18 cellular contexts compared by ENCODE assay signal in the genomic region with DNA sequence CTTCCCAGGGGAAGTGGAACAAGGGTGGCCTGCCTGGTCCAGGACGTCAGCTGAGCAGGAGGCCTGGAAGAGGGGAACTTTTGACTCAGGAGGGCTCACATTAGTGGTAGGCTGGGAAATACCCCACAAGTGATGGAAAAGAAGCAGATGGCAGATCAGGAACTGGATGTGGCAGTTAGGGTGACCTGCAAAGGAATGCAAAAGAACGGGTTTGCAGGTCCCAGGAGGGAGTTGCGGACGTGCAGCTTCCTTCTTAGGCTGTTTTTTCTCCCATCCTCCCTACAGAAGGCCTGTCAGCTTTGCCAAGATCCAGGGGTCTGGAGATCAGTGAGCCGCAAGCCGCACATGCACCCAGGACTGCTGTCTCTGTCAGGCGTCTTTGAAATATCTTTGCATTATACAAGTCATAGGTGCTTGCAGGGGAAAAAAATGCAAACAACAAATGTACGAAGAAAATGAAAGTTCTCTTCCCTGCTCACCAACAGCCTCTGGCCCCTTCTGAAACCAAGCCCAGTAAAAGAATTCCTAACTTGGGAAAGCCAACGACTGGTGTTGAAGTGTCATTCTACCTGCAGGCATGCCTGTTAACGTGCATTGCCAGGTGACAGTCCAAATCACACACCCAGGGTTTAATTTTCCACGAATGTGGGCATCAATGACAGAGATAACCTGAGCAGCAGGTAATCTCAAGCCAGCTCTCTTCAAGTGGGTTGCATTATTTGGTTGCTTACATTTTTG. TPM values are rescaled to one million over a fixed set of nuclear protein-coding genes. Genes with fewer than 3 reads are reported as not detected.
DNase-seq lines count a peak whose midpoint lies in the region; ATAC-seq and TF ChIP-seq lines count a peak whose summit lies in the region.
"Had no signal": no experiment of that assay in that cellular context is flagged by ENCODE, and none has a peak within 500 bp of the region (broad histone marks: within the 10 kb centered on the region; RNA-seq: fewer than 3 reads in every experiment).

No MANE protein-coding gene starts in this region.

- TF ChIP-seq CTCF in activated CD8-positive, alpha-beta T cell treated with anti-CD3 and anti-CD28 coated beads for 36 hours (IDR thresholded peaks at IDR 0.05) = no peak
- no peak for TF ChIP-seq CTCF in chondrocyte (IDR thresholded peaks at IDR 0.05)
- no peak for TF ChIP-seq CTCF in mesothelial cell of epicardium (IDR thresholded peaks at IDR 0.05; ENCODE audit: unreplicated experiment)

- POLR2A ChIA-PET in activated CD8-positive, alpha-beta T cell treated with anti-CD3 and anti-CD28 coated beads, Interleukin-2, amount 10 ng/mL, durations not matched to agents 7 days and 5 days (lab: Charles Lee) = no interaction called here
- POLR2A ChIA-PET in activated CD8-positive, alpha-beta T cell treated with anti-CD3 and anti-CD28 coated beads for 36 hours (lab: Charles Lee) = no interaction called here

- H3K9me3 Mint-ChIP-seq in activated CD8-positive, alpha-beta T cell treated with anti-CD3 and anti-CD28 coated beads, Interleukin-2, amount 10 ng/mL, durations not matched to agents 7 days and 5 days (ENCODE audit: insufficient read depth) = no peaks in the 10 kb centered on the region
- H3K9me3 Mint-ChIP-seq in activated CD8-positive, alpha-beta T cell treated with anti-CD3 and anti-CD28 coated beads for 36 hours = no peaks in the 10 kb centered on the region
- H3K9me3 Mint-ChIP-seq in chondrocyte (ENCODE audit: low read depth) (no peaks in the 10 kb centered on the region), mesothelial cell of epicardium (no peaks in the 10 kb centered on the region)
- H3K9me3 Mint-ChIP-seq: activated B cell treated with CpG ODN at 0.5 μM for 24 hours; endodermal cell; T-helper 2 cell treated with Interferon-gamma antibody and Interleukin-4, amounts not matched to agents 5 μg/mL and 100 μg/mL, for 36 hours had no signal

- intact Hi-C loops in activated CD8-positive, alpha-beta T cell treated with anti-CD3 and anti-CD28 coated beads for 36 hours (cut with micrococcal nuclease) = no loop called here

- H3K27ac Mint-ChIP-seq in activated CD8-positive, alpha-beta T cell treated with anti-CD3 and anti-CD28 coated beads, Interleukin-2, amount 10 ng/mL, durations not matched to agents 7 days and 5 days = no peak overlapping the region
- H3K27ac Mint-ChIP-seq in activated CD8-positive, alpha-beta T cell treated with anti-CD3 and anti-CD28 coated beads for 36 hours = no peak overlapping the region
- H3K27ac Mint-ChIP-seq in chondrocyte (ENCODE audit: unreplicated experiment) (no peak overlapping the region), mesothelial cell of epicardium (peak overlapping the region; percentile 95)
- H3K27ac Mint-ChIP-seq: activated B cell treated with CpG ODN at 0.5 μM for 24 hours; endodermal cell; T-helper 2 cell treated with Interferon-gamma antibody and Interleukin-4, amounts not matched to agents 5 μg/mL and 100 μg/mL, for 36 hours had no signal

- no peak overlapping the region for H3K4me3 Mint-ChIP-seq in activated CD8-positive, alpha-beta T cell treated with anti-CD3 and anti-CD28 coated beads, Interleukin-2, amount 10 ng/mL, durations not matched to agents 7 days and 5 days
- no peak overlapping the region for H3K4me3 Mint-ChIP-seq in activated CD8-positive, alpha-beta T cell treated with anti-CD3 and anti-CD28 coated beads for 36 hours
- H3K4me3 Mint-ChIP-seq in chondrocyte (ENCODE audit: unreplicated experiment) (no peak overlapping the region), mesothelial cell of epicardium (peak overlapping the region; percentile 14)
- H3K4me3 Mint-ChIP-seq: activated B cell treated with CpG ODN at 0.5 μM for 24 hours; endodermal cell; T-helper 2 cell treated with Interferon-gamma antibody and Interleukin-4, amounts not matched to agents 5 μg/mL and 100 μg/mL, for 36 hours had no signal

- CTCF ChIA-PET in activated CD8-positive, alpha-beta T cell treated with anti-CD3 and anti-CD28 coated beads, Interleukin-2, amount 10 ng/mL, durations not matched to agents 7 days and 5 days (lab: Charles Lee) = interaction anchor here (4.0 to 6.4 kb wide), 2 partner anchors 10 to 11 kb away, joined by 15 to 42 read pairs; no protein-coding TSS in a partner anchor
- CTCF ChIA-PET in activated CD8-positive, alpha-beta T cell treated with anti-CD3 and anti-CD28 coated beads for 36 hours (lab: Charles Lee) = interaction anchor here (2.3 to 3.2 kb wide), 2 partner anchors 10 kb away, joined by 12 to 36 read pairs; no protein-coding TSS in a partner anchor

- DNase-seq in activated CD8-positive, alpha-beta T cell treated with anti-CD3 and anti-CD28 coated beads, Interleukin-2, amount 10 ng/mL, durations not matched to agents 7 days and 5 days = no peak
- no peak for DNase-seq in activated CD8-positive, alpha-beta T cell treated with anti-CD3 and anti-CD28 coated beads for 36 hours
- DNase-seq in chondrocyte (ENCODE audit: low spot score) = peak; percentile 51
- DNase-seq in mesothelial cell of epicardium (ENCODE audit: low spot score in 2 of 2, unreplicated experiment in 2 of 2) = no peak
- peak; percentile 61 for DNase-seq in ureter (ENCODE audit: low spot score)
- DNase-seq in hippocampal formation (lab: John Stamatoyannopoulos, UW) = no peak
- DNase-seq in SIG-M5 treated with dmso at 0.1 percent for 504 hours (lab: John Stamatoyannopoulos, UW; ENCODE audit: unreplicated experiment) = no peak
- DNase-seq: activated B cell treated with CpG ODN at 0.5 μM for 24 hours; endodermal cell; foreskin fibroblast; GDM1; left ventricle myocardium inferior; NCI-H1436; NCI-H748 treated with DMSO at 0.1 percent for 48 hours; stimulated activated CD4-positive, alpha-beta T cell treated with anti-CD3 and anti-CD28 coated beads, Interleukin-2, amount 100 ng/mL, for 48 hours had no signal

- H3K4me1 Mint-ChIP-seq in activated CD8-positive, alpha-beta T cell treated with anti-CD3 and anti-CD28 coated beads, Interleukin-2, amount 10 ng/mL, durations not matched to agents 7 days and 5 days (ENCODE audit: low read depth) = no peaks in the 10 kb centered on the region
- H3K4me1 Mint-ChIP-seq in activated CD8-positive, alpha-beta T cell treated with anti-CD3 and anti-CD28 coated beads for 36 hours (ENCODE audit: low read depth) = no peaks in the 10 kb centered on the region
- H3K4me1 Mint-ChIP-seq in chondrocyte (ENCODE audit: low read depth) = peaks cover 10% of the 10 kb centered on the region
- peaks cover 58% of the 10 kb centered on the region for H3K4me1 Mint-ChIP-seq in mesothelial cell of epicardium
- H3K4me1 Mint-ChIP-seq: activated B cell treated with CpG ODN at 0.5 μM for 24 hours had no signal

- H3K27me3 Mint-ChIP-seq in activated CD8-positive, alpha-beta T cell treated with anti-CD3 and anti-CD28 coated beads, Interleukin-2, amount 10 ng/mL, durations not matched to agents 7 days and 5 days (ENCODE audit: low read depth) = peaks cover 2% of the 10 kb centered on the region
- peaks cover 1% of the 10 kb centered on the region for H3K27me3 Mint-ChIP-seq in activated CD8-positive, alpha-beta T cell treated with anti-CD3 and anti-CD28 coated beads for 36 hours
- H3K27me3 Mint-ChIP-seq in chondrocyte (ENCODE audit: low read depth) = no peaks in the 10 kb centered on the region
- H3K27me3 Mint-ChIP-seq in mesothelial cell of epicardium (ENCODE audit: low read depth) = no peaks in the 10 kb centered on the region
- H3K27me3 Mint-ChIP-seq: activated B cell treated with CpG ODN at 0.5 μM for 24 hours had no signal

- no peaks in the 10 kb centered on the region for H3K36me3 Mint-ChIP-seq in activated CD8-positive, alpha-beta T cell treated with anti-CD3 and anti-CD28 coated beads, Interleukin-2, amount 10 ng/mL, durations not matched to agents 7 days and 5 days (ENCODE audit: low read depth)
- H3K36me3 Mint-ChIP-seq in activated CD8-positive, alpha-beta T cell treated with anti-CD3 and anti-CD28 coated beads for 36 hours (ENCODE audit: low read depth) = no peaks in the 10 kb centered on the region
- no peaks in the 10 kb centered on the region for H3K36me3 Mint-ChIP-seq in chondrocyte (ENCODE audit: low read depth)
- H3K36me3 Mint-ChIP-seq in mesothelial cell of epicardium = no peaks in the 10 kb centered on the region

- ATAC-seq in activated CD8-positive, alpha-beta T cell treated with anti-CD3 and anti-CD28 coated beads, Interleukin-2, amount 10 ng/mL, durations not matched to agents 7 days and 5 days = peak; percentile 32
- no peak for ATAC-seq in activated CD8-positive, alpha-beta T cell treated with anti-CD3 and anti-CD28 coated beads for 36 hours
- no peak for ATAC-seq in GM18867 (IDR thresholded peaks at IDR 0.05; ENCODE audit: unreplicated experiment)
- ATAC-seq: sciatic nerve had no signal

RNA-seq across cellular contexts. Expression of a gene that starts 34.4 kb away (rescaled TPM):
- 10 to 100 TPM; 29.2 to 29.3 TPM for total RNA-seq in activated CD8-positive, alpha-beta T cell treated with anti-CD3 and anti-CD28 coated beads, Interleukin-2, amount 10 ng/mL, durations not matched to agents 7 days and 5 days
- total RNA-seq in activated CD8-positive, alpha-beta T cell treated with anti-CD3 and anti-CD28 coated beads for 36 hours = 10 to 100 TPM; 27.7 to 35.4 TPM
- 48.6 to 55.0 TPM (median 50.1 TPM) in 3 replicates for total RNA-seq in chondrocyte
- 35.8 to 39.3 TPM (median 36.2 TPM) in 3 replicates for total RNA-seq in mesothelial cell of epicardium
- 55.7 TPM for total RNA-seq in ureter

RNA-seq across cellular contexts. Expression of a gene that starts 52.4 kb away (rescaled TPM):
- 10 to 100 TPM in 1 of 2 experiments, 1 to 10 TPM in 1; 10.0 to 13.2 TPM for total RNA-seq in activated CD8-positive, alpha-beta T cell treated with anti-CD3 and anti-CD28 coated beads, Interleukin-2, amount 10 ng/mL, durations not matched to agents 7 days and 5 days
- 10 to 100 TPM; 11.1 to 11.7 TPM for total RNA-seq in activated CD8-positive, alpha-beta T cell treated with anti-CD3 and anti-CD28 coated beads for 36 hours
- 7.6 to 11.2 TPM (median 9.7 TPM) in 3 replicates for total RNA-seq in chondrocyte
- 18.6 to 21.7 TPM (median 21.1 TPM) in 3 replicates for total RNA-seq in mesothelial cell of epicardium
- total RNA-seq in ureter = 4.5 TPM

Comparison
In these comparisons a context has a peak if more than half of its experiments do, and no peak if none do; other contexts are left out.
1. DNase-seq: peak in chondrocyte (single experiment) and ureter (single experiment); none in activated CD8-positive, alpha-beta T cell treated with anti-CD3 and anti-CD28 coated beads, Interleukin-2, amount 10 ng/mL, durations not matched to agents 7 days and 5 days (single experiment), activated CD8-positive, alpha-beta T cell treated with anti-CD3 and anti-CD28 coated beads for 36 hours (single experiment), mesothelial cell of epicardium (0 of 2), hippocampal formation (0 of 2) and SIG-M5 treated with dmso at 0.1 percent for 504 hours (single experiment).